1 cellular context compared by ENCODE assay signal in genomic region chr17:1645207-1646171, GRCh38.
TF ChIP-seq lines count a peak whose summit lies in the region.

Gene SCARF1, minus strand, starts transcription at chr17:1645732. Its CDS starts 35 bp downstream, at chr17:1645697.

TF ChIP-seq in HepG2, 621 proteins besides CTCF, POLR2A, EP300 and RAD21:
- TF ChIP-seq CEBPG (CRISPR knock-in tag; IDR thresholded peaks at IDR 0.05) (no peak), GPN1 (CRISPR knock-in tag; IDR thresholded peaks at IDR 0.05; ENCODE audit: borderline replicate concordance) (no peak), IRF1 (CRISPR knock-in tag; IDR thresholded peaks at IDR 0.05; ENCODE audit: low read depth) (no peak), ZNF709 (CRISPR knock-in tag; IDR thresholded peaks at IDR 0.05) (no peak), PRDM15 (CRISPR knock-in tag; IDR thresholded peaks at IDR 0.05) (no peak)
